ENCODE assay signal across 19 cellular contexts in the genomic region with DNA sequence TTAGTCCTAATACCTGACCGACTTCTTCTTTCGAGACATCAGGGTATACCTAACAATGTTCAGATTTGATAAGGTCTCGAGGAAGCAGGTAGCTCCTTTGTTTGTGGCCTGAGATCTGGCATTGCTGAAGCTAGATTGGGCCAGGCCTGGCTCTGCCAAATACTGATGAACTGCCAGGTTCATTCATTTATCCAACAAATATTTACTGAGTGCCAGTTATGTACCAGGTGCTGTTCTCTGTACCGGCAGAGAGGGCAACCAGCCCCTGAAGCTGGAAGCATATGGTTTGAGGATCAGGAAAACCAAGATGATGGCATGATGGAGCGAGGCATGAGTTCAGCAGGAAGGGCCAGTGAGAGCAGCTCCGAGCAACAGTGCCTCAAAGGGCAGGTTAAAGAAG.
DNase-seq lines count a peak whose midpoint lies in the region; ATAC-seq, FAIRE-seq and TF ChIP-seq lines count a peak whose summit lies in the region.
"Had no signal": no experiment of that assay in that cellular context is flagged by ENCODE, and none has a peak within 500 bp of the region (broad histone marks: within the 10 kb centered on the region; RNA-seq: fewer than 3 reads in every experiment).

No MANE protein-coding gene starts in this region.

- no peaks in the 10 kb centered on the region for H3K36me3 Mint-ChIP-seq in T-helper 17 cell (ENCODE audit: low read depth)
- H3K36me3 Mint-ChIP-seq: CD14-positive monocyte; CD4-positive, alpha-beta memory T cell; IgD-negative memory B cell had no signal

- no peaks in the 10 kb centered on the region for H3K9me3 ChIP-seq in T-helper 17 cell (ENCODE audit: control insufficient read depth, low read length, poor library complexity, severe bottlenecking)
- H3K9me3 ChIP-seq: A549 had no signal

- no peak for ATAC-seq in T-helper 17 cell
- ATAC-seq: A549, GM12878, HCT116 had no signal

- TF ChIP-seq CTCF in C4-2B (conservative IDR thresholded peaks at IDR 0.05), result no peak

- H3K4me3 Mint-ChIP-seq in T-helper 17 cell, result no peak overlapping the region
- H3K4me3 Mint-ChIP-seq: CD14-positive monocyte; CD4-positive, alpha-beta memory T cell; HFFc6; IgD-negative memory B cell had no signal

- H3K27ac ChIP-seq in C4-2B, result peak overlapping the region; percentile 21; the same call in 1 of the 2 replicates
- H3K27ac ChIP-seq: A549 had no signal

- no peaks in the 10 kb centered on the region for H3K4me1 Mint-ChIP-seq in T-helper 17 cell
- H3K4me1 Mint-ChIP-seq: CD14-positive monocyte; CD4-positive, alpha-beta memory T cell had no signal

- DNase-seq in T-helper 17 cell (no peak), cerebellum (ENCODE audit: low spot score) (peak; percentile 70), urothelium cell line (ENCODE audit: low spot score) (no peak), COR-L47 (lab: John Stamatoyannopoulos, UW) (no peak), NCI-H2171 treated with DMSO at 0.1 percent for 48 hours (lab: John Stamatoyannopoulos, UW) (no peak)
- DNase-seq: AML-193; Calu3; CD4-positive, alpha-beta memory T cell; DMS79 treated with DMSO at 0.1 percent for 48 hours; GOT3; H7; HFFc6 had no signal

- FAIRE-seq in urothelium cell line (lab: Jason Lieb, UNC), result no peak
- FAIRE-seq: A549, GM12878, HTR-8/SVneo had no signal

- H3K27ac Mint-ChIP-seq in T-helper 17 cell, result peak overlapping the region; percentile 32
- H3K27ac Mint-ChIP-seq: CD4-positive, alpha-beta memory T cell; HFFc6; IgD-negative memory B cell had no signal

- peaks cover 43% of the 10 kb centered on the region for H3K27me3 Mint-ChIP-seq in T-helper 17 cell
- H3K27me3 Mint-ChIP-seq: IgD-negative memory B cell had no signal
